In the genomic region with DNA sequence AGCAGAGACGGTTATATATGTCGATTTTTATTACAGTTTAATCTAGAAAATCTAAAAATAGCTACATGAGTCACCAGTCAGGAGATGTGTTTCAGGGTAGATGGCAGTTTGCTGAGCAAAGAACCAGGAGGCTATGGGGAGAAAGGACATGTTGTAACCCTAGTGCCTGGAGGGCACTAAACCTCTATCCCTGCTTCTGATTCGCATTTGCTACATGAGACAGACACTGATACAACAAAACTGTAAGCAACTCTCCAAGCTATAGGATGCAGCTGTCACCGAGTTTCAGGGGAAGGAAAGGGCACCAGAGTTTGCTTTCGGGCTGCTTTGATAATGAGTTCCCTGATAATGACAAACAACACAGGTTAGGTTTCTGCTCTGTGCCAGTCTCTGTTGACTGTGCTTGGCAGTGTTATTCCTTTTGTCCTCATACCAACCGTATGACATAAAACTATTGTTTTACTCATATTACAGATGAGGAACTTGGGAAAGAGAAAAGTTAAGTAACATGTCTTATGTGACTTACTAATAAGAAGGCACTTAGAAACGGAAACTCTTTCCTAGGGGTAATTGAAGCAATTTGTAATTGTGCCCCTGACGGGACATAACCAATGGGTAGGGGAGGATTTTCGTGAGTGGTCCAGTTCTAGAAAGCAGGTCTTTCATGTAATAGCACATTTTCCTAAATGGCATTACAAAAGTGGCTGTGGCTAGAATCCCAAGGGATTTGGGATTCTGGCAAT, we compare ENCODE assay signal across 8 cellular contexts. TPM values are rescaled to one million over a fixed set of nuclear protein-coding genes. Genes with fewer than 3 reads are reported as not detected.
A peak's percentile ranks its signal among the peaks of the same experiment; 100 is the strongest.
DNase-seq lines count a peak whose midpoint lies in the region; ATAC-seq, FAIRE-seq and TF ChIP-seq lines count a peak whose summit lies in the region.

No MANE protein-coding gene starts in this region.

- H3K27ac Mint-ChIP-seq in WTC11 = no peak overlapping the region

- 39% methylated on average over 9 of the region's 9 CpGs for WGBS in prostate gland

- H3K4me1 ChIP-seq in HCT116 (ENCODE audit: control insufficient read depth in 1 of 2, insufficient read depth in 2 of 2, low read length in 2 of 2) (peaks cover 23 to 24% of the 10 kb centered on the region in 2 experiments), foreskin keratinocyte (no peaks in the 10 kb centered on the region), skeletal muscle tissue (ENCODE audit: control insufficient read depth in 3 of 3, insufficient read depth in 3 of 3, low read length in 3 of 3) (peaks cover 58 to 68% (median 62%) of the 10 kb centered on the region in 3 donors), prostate gland (replicated peaks) (no peaks in the 10 kb centered on the region)

- no peaks in the 10 kb centered on the region for H3K9me3 ChIP-seq in HCT116 (ENCODE audit: control insufficient read depth in 1 of 2, insufficient read depth in 1 of 2, low read depth in 1 of 2, low read length in 2 of 2)
- H3K9me3 ChIP-seq in skeletal muscle tissue (ENCODE audit: control insufficient read depth in 3 of 3, low read length in 3 of 3) = no peaks in the 10 kb centered on the region
- H3K9me3 ChIP-seq in prostate gland = no peaks in the 10 kb centered on the region

- FAIRE-seq in D721Med (lab: Jason Lieb, UNC) = no peak

- no peaks in the 10 kb centered on the region for H4K20me1 ChIP-seq in HCT116 (ENCODE audit: insufficient read depth)

- no peaks in the 10 kb centered on the region for H3K9me2 ChIP-seq in HCT116 (ENCODE audit: insufficient read depth)

- H3K79me2 ChIP-seq in HCT116 (ENCODE audit: insufficient read depth, low read length) = no peaks in the 10 kb centered on the region

- TF ChIP-seq CTCF in HCT116 (IDR thresholded peaks at IDR 0.05 in 2 of 3, conservative IDR thresholded peaks at IDR 0.05 in 1 of 3; ENCODE audit: borderline replicate concordance in 1 of 3, insufficient read depth in 1 of 3, low read depth in 2 of 3, low read length in 2 of 3) = no peak
- TF ChIP-seq CTCF in foreskin keratinocyte (conservative IDR thresholded peaks at IDR 0.05) = no peak
- TF ChIP-seq CTCF in D721Med (IDR thresholded peaks at IDR 0.05; ENCODE audit: insufficient read depth, missing control alignments) = no peak
- no peak for TF ChIP-seq CTCF in WTC11 (IDR thresholded peaks at IDR 0.05)
- no peak for TF ChIP-seq CTCF in prostate gland (IDR thresholded peaks at IDR 0.05)

- H3K36me3 ChIP-seq in HCT116 (ENCODE audit: control insufficient read depth in 1 of 2, insufficient read depth in 2 of 2, low read length in 2 of 2) (no peaks in the 10 kb centered on the region), skeletal muscle tissue (ENCODE audit: control insufficient read depth in 3 of 3, insufficient read depth in 3 of 3, low read length in 3 of 3) (no peaks in the 10 kb centered on the region), prostate gland (no peaks in the 10 kb centered on the region)

- H3K4me1 Mint-ChIP-seq in WTC11 = no peaks in the 10 kb centered on the region

- TF ChIP-seq POLR2A in HCT116 (IDR thresholded peaks at IDR 0.05; ENCODE audit: borderline replicate concordance, extremely low read depth, insufficient read depth, insufficient read length) (no peak), prostate gland (IDR thresholded peaks at IDR 0.05) (no peak)

- CTCF ChIA-PET in HCT116 (lab: Charles Lee) (no interaction called here), WTC11 (lab: Charles Lee) (no interaction called here)

- H3K4me2 ChIP-seq in HCT116 (ENCODE audit: low read length) = peak overlapping the region; percentile 56

- H3K4me3 ChIP-seq in HCT116 (replicated peaks in 1 of 2; ENCODE audit: low read depth in 1 of 2, low read length in 2 of 2) (no peak overlapping the region), skeletal muscle tissue (ENCODE audit: low read length in 3 of 3) (peak overlapping the region; percentile 2 to 55 (median 49)), prostate gland (no peak overlapping the region)

- H3K36me3 Mint-ChIP-seq in WTC11 = no peaks in the 10 kb centered on the region

- no peak for DNase-seq in HCT116 (ENCODE audit: low read depth, low spot score)
- DNase-seq in SIG-M5 (lab: John Stamatoyannopoulos, UW) = peak; percentile 34
- DNase-seq in foreskin keratinocyte = peak; percentile 61 to 88
- no peak for DNase-seq in D721Med (ENCODE audit: insufficient read length, low spot score)
- DNase-seq in WTC11 (ENCODE audit: low spot score) = no peak
- DNase-seq in activated naive CD4-positive, alpha-beta T cell treated with Interleukin-2 at 50 U/mL for 16 hours = no peak
- no peak for DNase-seq in prostate gland (ENCODE audit: low spot score)

- no peaks in the 10 kb centered on the region for H3K27me3 ChIP-seq in HCT116 (ENCODE audit: insufficient read depth, low read length)
- H3K27me3 ChIP-seq in foreskin keratinocyte = peaks cover 3% of the 10 kb centered on the region
- no peaks in the 10 kb centered on the region for H3K27me3 ChIP-seq in skeletal muscle tissue (ENCODE audit: control insufficient read depth in 3 of 3, insufficient read depth in 3 of 3, low read length in 3 of 3)
- H3K27me3 ChIP-seq in prostate gland (replicated peaks; ENCODE audit: insufficient read depth) = no peaks in the 10 kb centered on the region

- BruUV-seq in HCT116 (replicated peaks; lab: Mats Ljungman, UMichigan) = no TSS peak

- ATAC-seq in HCT116 (peak; percentile 71), foreskin keratinocyte (peak; percentile 82), WTC11 (no peak)

- H3K9ac ChIP-seq in HCT116 (ENCODE audit: low read length) (no peak overlapping the region), skeletal muscle tissue (ENCODE audit: low read depth in 1 of 3, low read length in 3 of 3) (peak overlapping the region; percentile 57 to 72 (median 61))

- no peaks in the 10 kb centered on the region; the same call in 1 of the 2 replicates for H3K27me3 Mint-ChIP-seq in WTC11 (ENCODE audit: low read depth)

- POLR2A ChIA-PET in HCT116 (lab: Charles Lee) = no interaction called here
- POLR2A ChIA-PET in WTC11 (lab: Charles Lee) = no interaction called here

- H3K27ac ChIP-seq in HCT116 (ENCODE audit: low read depth, low read length) (peak overlapping the region; percentile 53; the same call in 1 of the 2 replicates), foreskin keratinocyte (no peak overlapping the region), skeletal muscle tissue (ENCODE audit: low read depth, low read length) (peak overlapping the region; percentile 92), prostate gland (peak overlapping the region in 1 of 2 donors; percentile 5)

- no peak overlapping the region for H3K4me3 Mint-ChIP-seq in WTC11

- H3K9me3 Mint-ChIP-seq in WTC11 = no peaks in the 10 kb centered on the region

- RAD21 ChIA-PET in HCT116 (lab: Charles Lee; ENCODE audit: low non-redundant PET in 1 of 2, low total read pairs in 2 of 2, uncharacterized antibody in 2 of 2, unreplicated experiment in 2 of 2) = interaction anchor here in 1 of 2 experiments (0.6 kb wide), 1 partner anchor 64 kb away, joined by 3 read pairs; no protein-coding TSS in a partner anchor

- intact Hi-C loops in HCT116 (cut with micrococcal nuclease) (no loop called here), prostate gland (cut with DNase I) (no loop called here)

- no peak for TF ChIP-seq RAD21 in HCT116 (IDR thresholded peaks at IDR 0.05; ENCODE audit: low read depth)

- no peak overlapping the region for H2AFZ ChIP-seq in HCT116 (ENCODE audit: low read depth, low read length, poor library complexity, severe bottlenecking)

TF ChIP-seq in HCT116, 20 proteins besides CTCF, POLR2A, EP300 and RAD21 (continues in another document):
- TF ChIP-seq POLR2AphosphoS5 (IDR thresholded peaks at IDR 0.05; ENCODE audit: low read depth, low read length) = no peak
- no peak for TF ChIP-seq SRF (IDR thresholded peaks at IDR 0.05; ENCODE audit: low read depth)
- no peak for TF ChIP-seq CBX3 (IDR thresholded peaks at IDR 0.05; ENCODE audit: low read depth)
- no peak for TF ChIP-seq ZFX (IDR thresholded peaks at IDR 0.05)
- no peak for TF ChIP-seq ZNF274 (IDR thresholded peaks at IDR 0.05; ENCODE audit: low read depth, low read length)
- no peak for TF ChIP-seq SIN3A (IDR thresholded peaks at IDR 0.05; ENCODE audit: low read depth)
- TF ChIP-seq, protein P1, sequence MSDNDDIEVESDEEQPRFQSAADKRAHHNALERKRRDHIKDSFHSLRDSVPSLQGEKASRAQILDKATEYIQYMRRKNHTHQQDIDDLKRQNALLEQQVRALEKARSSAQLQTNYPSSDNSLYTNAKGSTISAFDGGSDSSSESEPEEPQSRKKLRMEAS (IDR thresholded peaks at IDR 0.05) = no peak
- TF ChIP-seq, protein P2, sequence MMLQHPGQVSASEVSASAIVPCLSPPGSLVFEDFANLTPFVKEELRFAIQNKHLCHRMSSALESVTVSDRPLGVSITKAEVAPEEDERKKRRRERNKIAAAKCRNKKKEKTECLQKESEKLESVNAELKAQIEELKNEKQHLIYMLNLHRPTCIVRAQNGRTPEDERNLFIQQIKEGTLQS (IDR thresholded peaks at IDR 0.05) = no peak
- no peak for TF ChIP-seq TCF7L2 (IDR thresholded peaks at IDR 0.05; ENCODE audit: borderline replicate concordance, extremely low read depth, insufficient read depth, insufficient read length)
- TF ChIP-seq SP1 (IDR thresholded peaks at IDR 0.05; ENCODE audit: low read depth) = 0 out of 2 replicates have a peak, but pooled peaks have one; percentile 16

TF ChIP-seq in WTC11, 78 proteins besides CTCF, POLR2A, EP300 and RAD21 (continues in another document):
- TF ChIP-seq TEAD4 (CRISPR knock-in tag; IDR thresholded peaks at IDR 0.05) = no peak
- TF ChIP-seq HMGA2 (CRISPR knock-in tag; IDR thresholded peaks at IDR 0.05) = no peak

RNA-seq across cellular contexts. Expression of a gene that starts 43.1 kb away (rescaled TPM):
- total RNA-seq in HCT116 (2021; ENCODE audit: unreplicated experiment) = 22.9 TPM
- 13.4 and 15.4 TPM in 2 replicates for polyA plus RNA-seq in HCT116 (2012)
- 10.2 and 11.2 TPM in 2 replicates for total RNA-seq in foreskin keratinocyte
- 5.4 TPM in 2 replicates for polyA plus RNA-seq in foreskin keratinocyte
- 32.9 TPM for total RNA-seq in skeletal muscle tissue
- 23.4 to 26.9 TPM (median 25.4 TPM) in 3 replicates for total RNA-seq in WTC11 (2021)
- total RNA-seq in prostate gland = 10 to 100 TPM; 41.9 to 44.8 TPM

Comparison
In these comparisons a context has a peak if more than half of its experiments do, and no peak if none do; other contexts are left out.
1. DNase-seq: peak in SIG-M5 (single experiment) and foreskin keratinocyte (2 of 2); none in HCT116 (single experiment), D721Med (single experiment), WTC11 (single experiment), activated naive CD4-positive, alpha-beta T cell treated with Interleukin-2 at 50 U/mL for 16 hours (single experiment) and prostate gland (single experiment).
2. H3K4me3 ChIP-seq: peak in skeletal muscle tissue (3 of 3); none in HCT116 (0 of 2) and prostate gland (0 of 2).